1 cellular context compared by ENCODE assay signal in the genomic region with DNA sequence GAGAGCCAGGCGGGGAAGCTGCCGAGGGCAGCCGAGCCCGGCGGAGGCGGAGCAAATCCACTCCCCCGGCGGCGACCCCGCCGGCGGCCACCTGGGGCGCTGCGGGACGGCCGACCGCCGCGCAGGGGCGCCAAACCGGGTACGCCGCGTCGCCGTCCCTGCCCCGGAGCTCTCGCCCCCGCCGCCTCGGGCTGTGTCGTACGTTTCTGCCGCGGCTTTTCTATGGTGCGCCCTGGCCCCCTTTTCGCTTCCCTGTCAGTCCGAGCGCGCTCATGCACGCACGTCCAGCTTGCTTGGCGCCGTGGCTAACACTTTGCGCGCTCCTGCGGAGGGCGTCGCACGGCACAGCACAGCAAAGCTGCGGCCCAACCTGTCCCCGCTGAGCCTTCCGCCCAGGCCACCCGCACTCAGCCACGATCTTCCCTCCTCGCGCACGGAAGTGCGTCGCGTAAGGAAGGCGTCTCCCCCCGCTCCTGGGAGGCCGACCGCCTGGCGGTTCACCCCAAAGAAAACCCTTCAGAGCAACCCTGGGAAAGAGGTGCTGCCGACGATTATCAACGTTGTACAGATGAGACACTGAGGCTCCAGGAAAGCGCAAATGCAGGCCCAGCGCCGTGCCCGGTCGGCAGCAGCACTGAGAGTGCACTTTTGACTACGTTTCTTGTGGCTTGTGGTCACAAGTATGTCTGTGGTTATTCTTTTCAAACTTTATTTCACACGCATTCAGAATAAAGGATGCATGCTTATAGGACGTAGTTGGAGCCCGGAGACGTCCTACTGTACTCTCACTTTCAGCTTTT.
TF ChIP-seq lines count a peak whose summit lies in the region.

A gene (minus strand): TSS at position 48 of the 800 bp plus-strand sequence. CDS start 1,857 bp downstream, outside the sequence.

TF ChIP-seq in HepG2, 621 proteins besides CTCF, POLR2A, EP300 and RAD21 (continued from another document and continues in another):
- TF ChIP-seq, protein P1, sequence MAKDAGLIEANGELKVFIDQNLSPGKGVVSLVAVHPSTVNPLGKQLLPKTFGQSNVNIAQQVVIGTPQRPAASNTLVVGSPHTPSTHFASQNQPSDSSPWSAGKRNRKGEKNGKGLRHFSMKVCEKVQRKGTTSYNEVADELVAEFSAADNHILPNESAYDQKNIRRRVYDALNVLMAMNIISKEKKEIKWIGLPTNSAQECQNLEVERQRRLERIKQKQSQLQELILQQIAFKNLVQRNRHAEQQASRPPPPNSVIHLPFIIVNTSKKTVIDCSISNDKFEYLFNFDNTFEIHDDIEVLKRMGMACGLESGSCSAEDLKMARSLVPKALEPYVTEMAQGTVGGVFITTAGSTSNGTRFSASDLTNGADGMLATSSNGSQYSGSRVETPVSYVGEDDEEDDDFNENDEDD (CRISPR knock-in tag; IDR thresholded peaks at IDR 0.05; ENCODE audit: borderline replicate concordance): peak; percentile 98
- TF ChIP-seq, protein P2, sequence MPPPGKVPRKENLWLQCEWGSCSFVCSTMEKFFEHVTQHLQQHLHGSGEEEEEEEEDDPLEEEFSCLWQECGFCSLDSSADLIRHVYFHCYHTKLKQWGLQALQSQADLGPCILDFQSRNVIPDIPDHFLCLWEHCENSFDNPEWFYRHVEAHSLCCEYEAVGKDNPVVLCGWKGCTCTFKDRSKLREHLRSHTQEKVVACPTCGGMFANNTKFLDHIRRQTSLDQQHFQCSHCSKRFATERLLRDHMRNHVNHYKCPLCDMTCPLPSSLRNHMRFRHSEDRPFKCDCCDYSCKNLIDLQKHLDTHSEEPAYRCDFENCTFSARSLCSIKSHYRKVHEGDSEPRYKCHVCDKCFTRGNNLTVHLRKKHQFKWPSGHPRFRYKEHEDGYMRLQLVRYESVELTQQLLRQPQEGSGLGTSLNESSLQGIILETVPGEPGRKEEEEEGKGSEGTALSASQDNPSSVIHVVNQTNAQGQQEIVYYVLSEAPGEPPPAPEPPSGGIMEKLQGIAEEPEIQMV (CRISPR knock-in tag; IDR thresholded peaks at IDR 0.05; ENCODE audit: low read depth): peak; percentile 96
- TF ChIP-seq, protein P3, sequence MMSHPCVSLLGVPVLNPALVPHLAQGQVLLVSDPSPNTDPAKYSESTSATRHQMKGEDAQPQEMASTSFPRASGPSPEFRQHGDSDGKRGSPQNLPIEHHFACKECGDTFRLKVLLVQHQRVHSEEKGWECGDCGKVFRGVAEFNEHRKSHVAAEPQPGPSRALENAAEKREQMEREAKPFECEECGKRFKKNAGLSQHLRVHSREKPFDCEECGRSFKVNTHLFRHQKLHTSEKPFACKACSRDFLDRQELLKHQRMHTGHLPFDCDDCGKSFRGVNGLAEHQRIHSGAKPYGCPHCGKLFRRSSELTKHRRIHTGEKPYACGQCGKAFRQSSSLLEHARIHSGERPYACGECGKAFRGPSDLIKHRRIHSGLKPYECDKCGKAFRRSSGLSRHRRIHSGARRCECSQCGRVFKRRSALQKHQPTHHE (CRISPR knock-in tag; IDR thresholded peaks at IDR 0.05; ENCODE audit: borderline replicate concordance): peak; percentile 98
- TF ChIP-seq ZNF747 (CRISPR knock-in tag; IDR thresholded peaks at IDR 0.05; ENCODE audit: borderline replicate concordance) (peak; percentile 99), CBFB (CRISPR knock-in tag; IDR thresholded peaks at IDR 0.05) (peak; percentile 97), ZNF557 (CRISPR knock-in tag; IDR thresholded peaks at IDR 0.05) (peak; percentile 67; the same call in 1 of the 2 replicates), SSRP1 (CRISPR knock-in tag; IDR thresholded peaks at IDR 0.05) (peak; percentile 97), SNAI1 (CRISPR knock-in tag; IDR thresholded peaks at IDR 0.05; ENCODE audit: borderline replicate concordance) (peak; percentile 98), ZNF207 (IDR thresholded peaks at IDR 0.05; ENCODE audit: borderline replicate concordance) (no peak), RNF2 (conservative IDR thresholded peaks at IDR 0.05; ENCODE audit: low read depth) (peak; percentile 98), THYN1 (CRISPR knock-in tag; IDR thresholded peaks at IDR 0.05; ENCODE audit: borderline replicate concordance, low read depth) (0 out of 2 replicates have a peak, but pooled peaks have one; percentile 71), ZBTB7A (CRISPR knock-in tag; IDR thresholded peaks at IDR 0.05) (peak; percentile 98), ZNF563 (CRISPR knock-in tag; IDR thresholded peaks at IDR 0.05) (peak; percentile 99), ZNF577 (CRISPR knock-in tag; IDR thresholded peaks at IDR 0.05; ENCODE audit: borderline replicate concordance, low read depth) (peak; percentile 95; the same call in 1 of the 2 replicates), MYC (CRISPR knock-in tag; IDR thresholded peaks at IDR 0.05; ENCODE audit: borderline replicate concordance) (peak; percentile 98), POLR2G (IDR thresholded peaks at IDR 0.05; ENCODE audit: low read depth, low read length) (peak; percentile 99), MAF1 (CRISPR knock-in tag; IDR thresholded peaks at IDR 0.05; ENCODE audit: borderline replicate concordance) (0 out of 2 replicates have a peak, but pooled peaks have one; percentile 91), AGO2 (optimal IDR thresholded peaks at IDR 0.05; ENCODE audit: low read depth, low read length) (peak; percentile 94), SCMH1 (CRISPR knock-in tag; IDR thresholded peaks at IDR 0.05; ENCODE audit: borderline replicate concordance) (no peak), IKZF1 (IDR thresholded peaks at IDR 0.05) (no peak), NFE2 (CRISPR knock-in tag; IDR thresholded peaks at IDR 0.05) (0 out of 2 replicates have a peak, but pooled peaks have one; percentile 28), NCOA1 (CRISPR knock-in tag; IDR thresholded peaks at IDR 0.05) (0 out of 2 replicates have a peak, but pooled peaks have one; percentile 44), AHR (CRISPR knock-in tag; IDR thresholded peaks at IDR 0.05) (peak; percentile 99), HNRNPUL1 (IDR thresholded peaks at IDR 0.05; ENCODE audit: low read depth, low read length) (no peak; the same call in 1 of the 2 replicates)
- TF ChIP-seq, protein P4, sequence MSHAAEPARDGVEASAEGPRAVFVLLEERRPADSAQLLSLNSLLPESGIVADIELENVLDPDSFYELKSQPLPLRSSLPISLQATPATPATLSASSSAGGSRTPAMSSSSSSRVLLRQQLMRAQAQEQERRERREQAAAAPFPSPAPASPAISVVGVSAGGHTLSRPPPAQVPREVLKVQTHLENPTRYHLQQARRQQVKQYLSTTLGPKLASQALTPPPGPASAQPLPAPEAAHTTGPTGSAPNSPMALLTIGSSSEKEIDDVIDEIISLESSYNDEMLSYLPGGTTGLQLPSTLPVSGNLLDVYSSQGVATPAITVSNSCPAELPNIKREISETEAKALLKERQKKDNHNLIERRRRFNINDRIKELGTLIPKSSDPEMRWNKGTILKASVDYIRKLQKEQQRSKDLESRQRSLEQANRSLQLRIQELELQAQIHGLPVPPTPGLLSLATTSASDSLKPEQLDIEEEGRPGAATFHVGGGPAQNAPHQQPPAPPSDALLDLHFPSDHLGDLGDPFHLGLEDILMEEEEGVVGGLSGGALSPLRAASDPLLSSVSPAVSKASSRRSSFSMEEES (CRISPR knock-in tag; IDR thresholded peaks at IDR 0.05): peak; percentile 93
- TF ChIP-seq, protein P5, sequence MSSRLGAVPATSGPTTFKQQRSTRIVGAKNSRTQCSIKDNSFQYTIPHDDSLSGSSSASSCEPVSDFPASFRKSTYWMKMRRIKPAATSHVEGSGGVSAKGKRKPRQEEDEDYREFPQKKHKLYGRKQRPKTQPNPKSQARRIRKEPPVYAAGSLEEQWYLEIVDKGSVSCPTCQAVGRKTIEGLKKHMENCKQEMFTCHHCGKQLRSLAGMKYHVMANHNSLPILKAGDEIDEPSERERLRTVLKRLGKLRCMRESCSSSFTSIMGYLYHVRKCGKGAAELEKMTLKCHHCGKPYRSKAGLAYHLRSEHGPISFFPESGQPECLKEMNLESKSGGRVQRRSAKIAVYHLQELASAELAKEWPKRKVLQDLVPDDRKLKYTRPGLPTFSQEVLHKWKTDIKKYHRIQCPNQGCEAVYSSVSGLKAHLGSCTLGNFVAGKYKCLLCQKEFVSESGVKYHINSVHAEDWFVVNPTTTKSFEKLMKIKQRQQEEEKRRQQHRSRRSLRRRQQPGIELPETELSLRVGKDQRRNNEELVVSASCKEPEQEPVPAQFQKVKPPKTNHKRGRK (CRISPR knock-in tag; IDR thresholded peaks at IDR 0.05): peak; percentile 96
- TF ChIP-seq, protein P6, sequence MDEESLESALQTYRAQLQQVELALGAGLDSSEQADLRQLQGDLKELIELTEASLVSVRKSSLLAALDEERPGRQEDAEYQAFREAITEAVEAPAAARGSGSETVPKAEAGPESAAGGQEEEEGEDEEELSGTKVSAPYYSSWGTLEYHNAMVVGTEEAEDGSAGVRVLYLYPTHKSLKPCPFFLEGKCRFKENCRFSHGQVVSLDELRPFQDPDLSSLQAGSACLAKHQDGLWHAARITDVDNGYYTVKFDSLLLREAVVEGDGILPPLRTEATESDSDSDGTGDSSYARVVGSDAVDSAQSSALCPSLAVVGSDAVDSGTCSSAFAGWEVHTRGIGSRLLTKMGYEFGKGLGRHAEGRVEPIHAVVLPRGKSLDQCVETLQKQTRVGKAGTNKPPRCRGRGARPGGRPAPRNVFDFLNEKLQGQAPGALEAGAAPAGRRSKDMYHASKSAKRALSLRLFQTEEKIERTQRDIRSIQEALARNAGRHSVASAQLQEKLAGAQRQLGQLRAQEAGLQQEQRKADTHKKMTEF (CRISPR knock-in tag; IDR thresholded peaks at IDR 0.05): peak; percentile 99
- TF ChIP-seq, protein P7, sequence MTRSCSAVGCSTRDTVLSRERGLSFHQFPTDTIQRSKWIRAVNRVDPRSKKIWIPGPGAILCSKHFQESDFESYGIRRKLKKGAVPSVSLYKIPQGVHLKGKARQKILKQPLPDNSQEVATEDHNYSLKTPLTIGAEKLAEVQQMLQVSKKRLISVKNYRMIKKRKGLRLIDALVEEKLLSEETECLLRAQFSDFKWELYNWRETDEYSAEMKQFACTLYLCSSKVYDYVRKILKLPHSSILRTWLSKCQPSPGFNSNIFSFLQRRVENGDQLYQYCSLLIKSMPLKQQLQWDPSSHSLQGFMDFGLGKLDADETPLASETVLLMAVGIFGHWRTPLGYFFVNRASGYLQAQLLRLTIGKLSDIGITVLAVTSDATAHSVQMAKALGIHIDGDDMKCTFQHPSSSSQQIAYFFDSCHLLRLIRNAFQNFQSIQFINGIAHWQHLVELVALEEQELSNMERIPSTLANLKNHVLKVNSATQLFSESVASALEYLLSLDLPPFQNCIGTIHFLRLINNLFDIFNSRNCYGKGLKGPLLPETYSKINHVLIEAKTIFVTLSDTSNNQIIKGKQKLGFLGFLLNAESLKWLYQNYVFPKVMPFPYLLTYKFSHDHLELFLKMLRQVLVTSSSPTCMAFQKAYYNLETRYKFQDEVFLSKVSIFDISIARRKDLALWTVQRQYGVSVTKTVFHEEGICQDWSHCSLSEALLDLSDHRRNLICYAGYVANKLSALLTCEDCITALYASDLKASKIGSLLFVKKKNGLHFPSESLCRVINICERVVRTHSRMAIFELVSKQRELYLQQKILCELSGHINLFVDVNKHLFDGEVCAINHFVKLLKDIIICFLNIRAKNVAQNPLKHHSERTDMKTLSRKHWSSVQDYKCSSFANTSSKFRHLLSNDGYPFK (CRISPR knock-in tag; IDR thresholded peaks at IDR 0.05; ENCODE audit: borderline replicate concordance): peak; percentile 98
- TF ChIP-seq, protein P8, sequence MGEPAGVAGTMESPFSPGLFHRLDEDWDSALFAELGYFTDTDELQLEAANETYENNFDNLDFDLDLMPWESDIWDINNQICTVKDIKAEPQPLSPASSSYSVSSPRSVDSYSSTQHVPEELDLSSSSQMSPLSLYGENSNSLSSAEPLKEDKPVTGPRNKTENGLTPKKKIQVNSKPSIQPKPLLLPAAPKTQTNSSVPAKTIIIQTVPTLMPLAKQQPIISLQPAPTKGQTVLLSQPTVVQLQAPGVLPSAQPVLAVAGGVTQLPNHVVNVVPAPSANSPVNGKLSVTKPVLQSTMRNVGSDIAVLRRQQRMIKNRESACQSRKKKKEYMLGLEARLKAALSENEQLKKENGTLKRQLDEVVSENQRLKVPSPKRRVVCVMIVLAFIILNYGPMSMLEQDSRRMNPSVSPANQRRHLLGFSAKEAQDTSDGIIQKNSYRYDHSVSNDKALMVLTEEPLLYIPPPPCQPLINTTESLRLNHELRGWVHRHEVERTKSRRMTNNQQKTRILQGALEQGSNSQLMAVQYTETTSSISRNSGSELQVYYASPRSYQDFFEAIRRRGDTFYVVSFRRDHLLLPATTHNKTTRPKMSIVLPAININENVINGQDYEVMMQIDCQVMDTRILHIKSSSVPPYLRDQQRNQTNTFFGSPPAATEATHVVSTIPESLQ (CRISPR knock-in tag; conservative IDR thresholded peaks at IDR 0.05): 0 out of 2 replicates have a peak, but pooled peaks have one; percentile 91
- TF ChIP-seq, protein P9, sequence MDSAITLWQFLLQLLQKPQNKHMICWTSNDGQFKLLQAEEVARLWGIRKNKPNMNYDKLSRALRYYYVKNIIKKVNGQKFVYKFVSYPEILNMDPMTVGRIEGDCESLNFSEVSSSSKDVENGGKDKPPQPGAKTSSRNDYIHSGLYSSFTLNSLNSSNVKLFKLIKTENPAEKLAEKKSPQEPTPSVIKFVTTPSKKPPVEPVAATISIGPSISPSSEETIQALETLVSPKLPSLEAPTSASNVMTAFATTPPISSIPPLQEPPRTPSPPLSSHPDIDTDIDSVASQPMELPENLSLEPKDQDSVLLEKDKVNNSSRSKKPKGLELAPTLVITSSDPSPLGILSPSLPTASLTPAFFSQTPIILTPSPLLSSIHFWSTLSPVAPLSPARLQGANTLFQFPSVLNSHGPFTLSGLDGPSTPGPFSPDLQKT (CRISPR knock-in tag; IDR thresholded peaks at IDR 0.05; ENCODE audit: borderline replicate concordance): peak; percentile 93; the same call in 1 of the 2 replicates
- TF ChIP-seq, protein P10, sequence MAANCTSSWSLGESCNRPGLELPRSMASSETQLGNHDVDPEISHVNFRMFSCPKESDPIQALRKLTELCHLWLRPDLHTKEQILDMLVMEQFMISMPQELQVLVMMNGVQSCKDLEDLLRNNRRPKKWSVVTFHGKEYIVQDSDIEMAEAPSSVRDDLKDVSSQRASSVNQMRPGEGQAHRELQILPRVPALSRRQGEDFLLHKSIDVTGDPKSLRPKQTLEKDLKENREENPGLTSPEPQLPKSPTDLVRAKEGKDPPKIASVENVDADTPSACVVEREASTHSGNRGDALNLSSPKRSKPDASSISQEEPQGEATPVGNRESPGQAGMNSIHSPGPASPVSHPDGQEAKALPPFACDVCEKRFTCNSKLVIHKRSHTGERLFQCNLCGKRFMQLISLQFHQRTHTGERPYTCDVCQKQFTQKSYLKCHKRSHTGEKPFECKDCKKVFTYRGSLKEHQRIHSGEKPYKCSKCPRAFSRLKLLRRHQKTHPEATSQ (CRISPR knock-in tag; IDR thresholded peaks at IDR 0.05; ENCODE audit: borderline replicate concordance): peak; percentile 62
- TF ChIP-seq, protein P11, sequence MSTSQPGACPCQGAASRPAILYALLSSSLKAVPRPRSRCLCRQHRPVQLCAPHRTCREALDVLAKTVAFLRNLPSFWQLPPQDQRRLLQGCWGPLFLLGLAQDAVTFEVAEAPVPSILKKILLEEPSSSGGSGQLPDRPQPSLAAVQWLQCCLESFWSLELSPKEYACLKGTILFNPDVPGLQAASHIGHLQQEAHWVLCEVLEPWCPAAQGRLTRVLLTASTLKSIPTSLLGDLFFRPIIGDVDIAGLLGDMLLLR (CRISPR knock-in tag; IDR thresholded peaks at IDR 0.05): peak; percentile 99
- TF ChIP-seq, protein P12, sequence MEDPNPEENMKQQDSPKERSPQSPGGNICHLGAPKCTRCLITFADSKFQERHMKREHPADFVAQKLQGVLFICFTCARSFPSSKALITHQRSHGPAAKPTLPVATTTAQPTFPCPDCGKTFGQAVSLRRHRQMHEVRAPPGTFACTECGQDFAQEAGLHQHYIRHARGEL (CRISPR knock-in tag; IDR thresholded peaks at IDR 0.05): peak; percentile 99
- TF ChIP-seq, protein P13, sequence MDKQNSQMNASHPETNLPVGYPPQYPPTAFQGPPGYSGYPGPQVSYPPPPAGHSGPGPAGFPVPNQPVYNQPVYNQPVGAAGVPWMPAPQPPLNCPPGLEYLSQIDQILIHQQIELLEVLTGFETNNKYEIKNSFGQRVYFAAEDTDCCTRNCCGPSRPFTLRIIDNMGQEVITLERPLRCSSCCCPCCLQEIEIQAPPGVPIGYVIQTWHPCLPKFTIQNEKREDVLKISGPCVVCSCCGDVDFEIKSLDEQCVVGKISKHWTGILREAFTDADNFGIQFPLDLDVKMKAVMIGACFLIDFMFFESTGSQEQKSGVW (CRISPR knock-in tag; IDR thresholded peaks at IDR 0.05; ENCODE audit: borderline replicate concordance): no peak
